ENCODE assay signal across 14 cellular contexts in genomic region chr6:158813032-158813431, GRCh38. TPM values are rescaled to one million over a fixed set of nuclear protein-coding genes. Genes with fewer than 3 reads are reported as not detected.
DNase-seq lines count a peak whose midpoint lies in the region; ATAC-seq, FAIRE-seq and TF ChIP-seq lines count a peak whose summit lies in the region.
"Had no signal": no experiment of that assay in that cellular context is flagged by ENCODE, and none has a peak within 500 bp of the region (broad histone marks: within the 10 kb centered on the region; RNA-seq: fewer than 3 reads in every experiment).

No MANE protein-coding gene starts in this region.

- H3K27me3 Mint-ChIP-seq in activated CD4-positive, alpha-beta T cell treated with anti-CD3 and anti-CD28 coated beads, Interleukin-2, amount 10 ng/mL, durations not matched to agents 24 days and 14 days = no peaks in the 10 kb centered on the region
- H3K27me3 Mint-ChIP-seq in T-cell = no peaks in the 10 kb centered on the region
- H3K27me3 Mint-ChIP-seq in stimulated activated naive CD8-positive, alpha-beta T cell treated with anti-CD3 and anti-CD28 coated beads, Interleukin-15, Interleukin-2, amounts not matched to agents 100 ng/mL and 50 ng/mL, for 24 hours = no peaks in the 10 kb centered on the region

- H3K4me1 Mint-ChIP-seq in activated CD4-positive, alpha-beta T cell treated with anti-CD3 and anti-CD28 coated beads, Interleukin-2, amount 10 ng/mL, durations not matched to agents 24 days and 14 days = peaks cover 76% of the 10 kb centered on the region
- peaks cover 92 to 98% (median 93%) of the 10 kb centered on the region in 3 donors for H3K4me1 Mint-ChIP-seq in T-cell
- H3K4me1 Mint-ChIP-seq in stimulated activated naive CD8-positive, alpha-beta T cell treated with anti-CD3 and anti-CD28 coated beads, Interleukin-15, Interleukin-2, amounts not matched to agents 100 ng/mL and 50 ng/mL, for 24 hours (ENCODE audit: low read depth) = peaks cover 92% of the 10 kb centered on the region

- POLR2A ChIA-PET in T-cell (lab: Charles Lee) = interaction anchor here (0.6 to 5.2 kb wide), 11 partner anchors 9 to 113 kb away, joined by 3 to 52 read pairs (median 5); no protein-coding TSS in a partner anchor

- H3K4me3 ChIP-seq in epithelial cell of proximal tubule (ENCODE audit: low read depth, low read length) = peak overlapping the region; percentile 7
- H3K4me3 ChIP-seq: SK-N-MC had no signal

- ATAC-seq in T-cell (replicated peaks in 1 of 4) = no peak

- DNase-seq in activated CD4-positive, alpha-beta T cell treated with anti-CD3 and anti-CD28 coated beads, Interleukin-2, amount 10 ng/mL, durations not matched to agents 24 days and 14 days = peak; percentile 73
- no peak for DNase-seq in activated CD4-positive, alpha-beta T cell treated with anti-CD3 and anti-CD28 coated beads, Interleukin-2, amount 50 U/mL, for 48 hours
- DNase-seq in T-cell (no peak), epithelial cell of proximal tubule (ENCODE audit: low read depth) (no peak), frontal cortex (ENCODE audit: low spot score in 2 of 2) (no peak), GOT3 (lab: John Stamatoyannopoulos, UW) (no peak), NCI-H748 treated with DMSO at 0.1 percent for 48 hours (lab: John Stamatoyannopoulos, UW) (no peak)
- DNase-seq: effector CD8-positive, alpha-beta T cell; GDM1; NCI-H2171; posterior cingulate gyrus had no signal

- H3K27ac Mint-ChIP-seq in activated CD4-positive, alpha-beta T cell treated with anti-CD3 and anti-CD28 coated beads, Interleukin-2, amount 10 ng/mL, durations not matched to agents 24 days and 14 days = peak overlapping the region; percentile 59
- peak overlapping the region; percentile 90 to 99 for H3K27ac Mint-ChIP-seq in T-cell
- H3K27ac Mint-ChIP-seq in stimulated activated naive CD8-positive, alpha-beta T cell treated with anti-CD3 and anti-CD28 coated beads, Interleukin-15, Interleukin-2, amounts not matched to agents 100 ng/mL and 50 ng/mL, for 24 hours = peak overlapping the region; percentile 83

- peaks cover 84% of the 10 kb centered on the region for H3K36me3 Mint-ChIP-seq in activated CD4-positive, alpha-beta T cell treated with anti-CD3 and anti-CD28 coated beads, Interleukin-2, amount 10 ng/mL, durations not matched to agents 24 days and 14 days (ENCODE audit: low read depth)
- H3K36me3 Mint-ChIP-seq in T-cell = peaks cover 75% of the 10 kb centered on the region
- H3K36me3 Mint-ChIP-seq in stimulated activated naive CD8-positive, alpha-beta T cell treated with anti-CD3 and anti-CD28 coated beads, Interleukin-15, Interleukin-2, amounts not matched to agents 100 ng/mL and 50 ng/mL, for 24 hours (ENCODE audit: low read depth) = peaks cover 99% of the 10 kb centered on the region

- peak overlapping the region; percentile 88 for H3K4me3 Mint-ChIP-seq in activated CD4-positive, alpha-beta T cell treated with anti-CD3 and anti-CD28 coated beads, Interleukin-2, amount 10 ng/mL, durations not matched to agents 24 days and 14 days
- H3K4me3 Mint-ChIP-seq in T-cell = peak overlapping the region; percentile 98 to 99 (median 98)
- peak overlapping the region; percentile 95 for H3K4me3 Mint-ChIP-seq in stimulated activated naive CD8-positive, alpha-beta T cell treated with anti-CD3 and anti-CD28 coated beads, Interleukin-15, Interleukin-2, amounts not matched to agents 100 ng/mL and 50 ng/mL, for 24 hours

- FAIRE-seq in frontal cortex (lab: Jason Lieb, UNC) = no peak
- FAIRE-seq: HTR-8/SVneo had no signal

- TF ChIP-seq CTCF in epithelial cell of proximal tubule (conservative IDR thresholded peaks at IDR 0.05; ENCODE audit: low read depth, low read length) = no peak

- intact Hi-C loops in activated CD4-positive, alpha-beta T cell treated with anti-CD3 and anti-CD28 coated beads, Interleukin-2, amount 10 ng/mL, durations not matched to agents 24 days and 14 days (cut with micrococcal nuclease) = no loop called here

- CTCF ChIA-PET in T-cell (lab: Charles Lee) = interaction anchor here in 1 of 2 donors (1.0 to 2.6 kb wide), 6 partner anchors 9 to 335 kb away, joined by 3 to 12 read pairs (median 4); no protein-coding TSS in a partner anchor

- H3K9me3 Mint-ChIP-seq in activated CD4-positive, alpha-beta T cell treated with anti-CD3 and anti-CD28 coated beads, Interleukin-2, amount 10 ng/mL, durations not matched to agents 24 days and 14 days = peaks cover 5% of the 10 kb centered on the region
- no peaks in the 10 kb centered on the region for H3K9me3 Mint-ChIP-seq in T-cell
- no peaks in the 10 kb centered on the region for H3K9me3 Mint-ChIP-seq in stimulated activated naive CD8-positive, alpha-beta T cell treated with anti-CD3 and anti-CD28 coated beads, Interleukin-15, Interleukin-2, amounts not matched to agents 100 ng/mL and 50 ng/mL, for 24 hours

RNA-seq across cellular contexts. Expression of gene EZR, which starts 6.1 kb away (rescaled TPM):
- total RNA-seq in activated CD4-positive, alpha-beta T cell treated with anti-CD3 and anti-CD28 coated beads, Interleukin-2, amount 10 ng/mL, durations not matched to agents 24 days and 14 days = 204 and 215 TPM in 2 replicates
- total RNA-seq in T-cell (100 to 1,000 TPM; 176 to 286 (median 272) TPM), epithelial cell of proximal tubule (264 and 309 TPM in 2 replicates), frontal cortex (114 TPM)
